Comparison of ENCODE assay signal across 24 cellular contexts in the genomic region with DNA sequence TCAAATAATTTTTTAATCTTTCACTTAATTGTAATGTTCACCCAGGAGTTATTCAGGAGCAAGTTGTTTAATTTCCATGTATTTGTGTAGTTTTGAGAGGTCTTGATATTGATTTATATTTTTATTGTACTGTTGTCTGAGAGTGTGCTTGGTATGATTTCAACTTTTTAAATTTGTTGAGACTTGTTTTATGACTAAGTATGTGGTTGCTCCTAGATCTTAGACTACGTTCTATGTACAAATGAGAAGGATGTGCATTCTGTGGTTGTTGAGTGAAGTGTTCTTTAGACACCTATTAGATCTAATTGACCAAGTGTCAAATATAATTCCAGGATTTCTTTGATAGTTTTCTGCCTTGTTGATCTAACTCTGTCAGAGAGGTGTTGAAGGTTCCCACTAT.
"Had no signal": no experiment of that assay in that cellular context is flagged by ENCODE, and none has a peak within 500 bp of the region (broad histone marks: within the 10 kb centered on the region; RNA-seq: fewer than 3 reads in every experiment).

No MANE protein-coding gene starts in this region.

- H3K27me3 Mint-ChIP-seq: dendritic cell treated with granulocyte-macrophage colony-stimulating factor and Interleukin-4, amounts not matched to agents 40 ng/mL and 50 ng/mL, for 4 days; memory B cell; naive thymus-derived CD4-positive, alpha-beta T cell had no signal

- H3K27ac ChIP-seq: colonic mucosa, esophagus squamous epithelium, gastrocnemius medialis, heart right ventricle, left lung, lower lobe of right lung had no signal

- DNase-seq: colonic mucosa; cortex of kidney; effector CD4-positive, alpha-beta T cell; effector memory CD4-positive, alpha-beta T cell; esophagus squamous epithelium; foreskin fibroblast; gastrocnemius medialis; glutamatergic neuron; head of caudate nucleus; heart right ventricle; hippocampal formation; left cardiac atrium; left lung; left ventricle myocardium superior; lower lobe of right lung; mesendoderm; midbrain; naive thymus-derived CD4-positive, alpha-beta T cell; natural killer cell had no signal

- FAIRE-seq: endothelial cell of umbilical vein, islet of Langerhans, keratinocyte had no signal

- H3K36me3 Mint-ChIP-seq: memory B cell; naive thymus-derived CD4-positive, alpha-beta T cell had no signal

- H3K27ac Mint-ChIP-seq: dendritic cell treated with granulocyte-macrophage colony-stimulating factor and Interleukin-4, amounts not matched to agents 40 ng/mL and 50 ng/mL, for 4 days; memory B cell; naive thymus-derived CD4-positive, alpha-beta T cell; natural killer cell had no signal

- ATAC-seq: gastrocnemius medialis; heart right ventricle; left cardiac atrium; left lung; left ventricle myocardium superior; lower lobe of right lung; naive thymus-derived CD4-positive, alpha-beta T cell; natural killer cell had no signal

- H3K4me3 Mint-ChIP-seq: dendritic cell treated with granulocyte-macrophage colony-stimulating factor and Interleukin-4, amounts not matched to agents 40 ng/mL and 50 ng/mL, for 4 days; memory B cell; naive thymus-derived CD4-positive, alpha-beta T cell; natural killer cell had no signal

- H3K27me3 ChIP-seq: colonic mucosa, esophagus squamous epithelium, gastrocnemius medialis, heart right ventricle, left lung had no signal

- H3K36me3 ChIP-seq: colonic mucosa, esophagus squamous epithelium, gastrocnemius medialis, heart right ventricle, left lung, lower lobe of right lung had no signal

- H3K4me3 ChIP-seq: colonic mucosa, esophagus squamous epithelium, gastrocnemius medialis, heart right ventricle, left lung, lower lobe of right lung had no signal

- H3K4me1 Mint-ChIP-seq: memory B cell; naive thymus-derived CD4-positive, alpha-beta T cell; natural killer cell had no signal

- H3K9me3 ChIP-seq: colonic mucosa, gastrocnemius medialis, left lung, lower lobe of right lung had no signal

- H3K4me1 ChIP-seq: colonic mucosa, esophagus squamous epithelium, gastrocnemius medialis, heart right ventricle, left lung, lower lobe of right lung had no signal
